ENCODE assay signal across 1 cellular context in genomic region chr2:102241616-102242260, GRCh38.
TF ChIP-seq lines count a peak whose summit lies in the region.

No MANE protein-coding gene starts in this region.

TF ChIP-seq in IMR-90, 13 proteins besides CTCF, POLR2A, EP300 and RAD21:
- no peak for TF ChIP-seq BHLHE40 (IDR thresholded peaks at IDR 0.05; ENCODE audit: low read depth, low read length)
- TF ChIP-seq ELK1 (IDR thresholded peaks at IDR 0.05; ENCODE audit: borderline replicate concordance, low read depth, low read length), result no peak
